ENCODE assay signal across 7 cellular contexts in the genomic region with DNA sequence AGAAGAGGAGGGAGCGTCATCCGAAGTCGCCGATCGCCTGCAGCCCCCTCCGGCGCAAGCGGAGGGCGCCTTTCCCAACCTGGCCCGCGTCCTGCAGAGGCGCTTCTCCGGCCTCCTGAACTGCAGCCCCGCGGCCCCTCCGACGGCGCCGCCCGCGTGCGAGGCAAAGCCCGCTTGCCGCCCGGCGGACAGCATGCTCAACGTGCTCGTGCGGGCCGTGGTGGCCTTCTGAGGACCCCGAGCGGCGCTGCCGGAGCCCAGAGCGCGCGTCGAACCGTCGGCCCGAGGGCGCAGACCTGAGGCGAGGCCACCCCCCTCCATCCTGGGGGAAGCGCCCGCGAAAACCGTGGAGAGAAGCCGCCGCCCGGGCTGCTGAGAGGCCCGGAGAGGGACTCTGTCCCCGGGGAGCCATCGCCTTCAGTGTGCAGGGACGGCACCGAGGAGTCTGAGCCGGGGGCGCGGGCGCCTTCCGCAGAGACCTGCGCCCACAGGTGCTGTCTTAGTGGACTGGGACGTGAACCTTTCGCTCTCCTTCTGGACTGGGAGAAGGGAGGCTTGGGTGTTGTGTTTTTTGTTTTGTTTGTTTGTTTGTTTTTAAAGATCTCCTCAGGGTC. TPM values are rescaled to one million over a fixed set of nuclear protein-coding genes. Genes with fewer than 3 reads are reported as not detected.
A peak's percentile ranks its signal among the peaks of the same experiment; 100 is the strongest.
DNase-seq lines count a peak whose midpoint lies in the region; ATAC-seq, FAIRE-seq and TF ChIP-seq lines count a peak whose summit lies in the region.

No MANE protein-coding gene starts in this region.

- peak overlapping the region; percentile 95 for H3K4me3 Mint-ChIP-seq in astrocyte (ENCODE audit: unreplicated experiment)
- H3K4me3 Mint-ChIP-seq in stimulated activated effector memory CD8-positive, alpha-beta T cell treated with anti-CD3 and anti-CD28 coated beads, Interleukin-12 subunit alpha, Interleukin-12 subunit beta, amount 100 ng/mL, for 72 hours = peak overlapping the region; percentile 98

- no peak overlapping the region for H2AFZ ChIP-seq in astrocyte (ENCODE audit: low read depth, low read length)

- no peak for FAIRE-seq in astrocyte (lab: Jason Lieb, UNC)

- H3K9ac ChIP-seq in astrocyte (ENCODE audit: low read length) (peak overlapping the region; percentile 100), iPS-20b (ENCODE audit: low read depth, low read length) (peak overlapping the region; percentile 100)

- no peaks in the 10 kb centered on the region for H3K9me3 ChIP-seq in astrocyte (ENCODE audit: insufficient read depth, low read depth, low read length)
- no peaks in the 10 kb centered on the region for H3K9me3 ChIP-seq in iPS-20b (ENCODE audit: insufficient read depth, low read depth, low read length)

- DNase-seq in NCI-H1092 treated with DMSO at 0.1 percent for 48 hours (lab: John Stamatoyannopoulos, UW) (peak; percentile 40), astrocyte (ENCODE audit: low read depth) (peak; percentile 23)
- peak in 1 of 2 donors; percentile 18 for DNase-seq in stimulated activated effector memory CD8-positive, alpha-beta T cell treated with anti-CD3 and anti-CD28 coated beads, Interleukin-12 subunit alpha, Interleukin-12 subunit beta, amount 100 ng/mL, for 72 hours (ENCODE audit: low spot score in 2 of 2)

- H3K36me3 ChIP-seq in astrocyte (ENCODE audit: insufficient read depth, low read length) = no peaks in the 10 kb centered on the region
- H3K36me3 ChIP-seq in iPS-20b (ENCODE audit: insufficient read depth, low read depth, low read length) = peaks cover 7% of the 10 kb centered on the region; the same call in 1 of the 2 replicates

- TF ChIP-seq CTCF in astrocyte (IDR thresholded peaks at IDR 0.05; ENCODE audit: insufficient read depth, low read depth, low read length) = no peak

- H3K27me3 ChIP-seq in astrocyte (ENCODE audit: insufficient read depth, low read length) (no peaks in the 10 kb centered on the region), iPS-20b (ENCODE audit: insufficient read depth, low read length) (no peaks in the 10 kb centered on the region)

- no peaks in the 10 kb centered on the region for H3K27me3 Mint-ChIP-seq in astrocyte (ENCODE audit: low read depth, unreplicated experiment)

- H3K4me1 Mint-ChIP-seq in astrocyte (ENCODE audit: low read depth, unreplicated experiment) = peaks cover 8% of the 10 kb centered on the region
- peaks cover 57% of the 10 kb centered on the region for H3K4me1 Mint-ChIP-seq in stimulated activated effector memory CD8-positive, alpha-beta T cell treated with anti-CD3 and anti-CD28 coated beads, Interleukin-12 subunit alpha, Interleukin-12 subunit beta, amount 100 ng/mL, for 72 hours

- H3K36me3 Mint-ChIP-seq in astrocyte (ENCODE audit: low read depth, unreplicated experiment) = peaks cover 15% of the 10 kb centered on the region
- H3K36me3 Mint-ChIP-seq in stimulated activated effector memory CD8-positive, alpha-beta T cell treated with anti-CD3 and anti-CD28 coated beads, Interleukin-12 subunit alpha, Interleukin-12 subunit beta, amount 100 ng/mL, for 72 hours = peaks cover 70% of the 10 kb centered on the region

- H3K27ac ChIP-seq in astrocyte (ENCODE audit: low read depth, low read length) (peak overlapping the region; percentile 95), iPS-20b (ENCODE audit: low read length) (peak overlapping the region; percentile 86)

- H3K4me3 ChIP-seq in astrocyte (ENCODE audit: insufficient read depth, low read depth, low read length) (peak overlapping the region; percentile 100), iPS-20b (ENCODE audit: low read length) (peak overlapping the region; percentile 98)

- H3K9me3 Mint-ChIP-seq in astrocyte (ENCODE audit: unreplicated experiment) = no peaks in the 10 kb centered on the region
- H3K9me3 Mint-ChIP-seq in stimulated activated effector memory CD8-positive, alpha-beta T cell treated with anti-CD3 and anti-CD28 coated beads, Interleukin-12 subunit alpha, Interleukin-12 subunit beta, amount 100 ng/mL, for 72 hours = no peaks in the 10 kb centered on the region

- ATAC-seq in stimulated activated effector memory CD8-positive, alpha-beta T cell treated with anti-CD3 and anti-CD28 coated beads, Interleukin-12 subunit alpha, Interleukin-12 subunit beta, amount 100 ng/mL, for 72 hours = no peak
- no peak for ATAC-seq in HG02852 (IDR thresholded peaks at IDR 0.05; ENCODE audit: unreplicated experiment)
- ATAC-seq in HG03378 (IDR thresholded peaks at IDR 0.05; ENCODE audit: unreplicated experiment) = no peak

- H3K4me2 ChIP-seq in astrocyte (ENCODE audit: low read length) = peak overlapping the region; percentile 97

- peaks cover 33% of the 10 kb centered on the region for H4K20me1 ChIP-seq in astrocyte (ENCODE audit: insufficient read depth, low read length)

- peaks cover 56% of the 10 kb centered on the region for H3K79me2 ChIP-seq in astrocyte (ENCODE audit: insufficient read depth, low read length)

- H3K27ac Mint-ChIP-seq in astrocyte (ENCODE audit: unreplicated experiment) = peak overlapping the region; percentile 99
- H3K27ac Mint-ChIP-seq in stimulated activated effector memory CD8-positive, alpha-beta T cell treated with anti-CD3 and anti-CD28 coated beads, Interleukin-12 subunit alpha, Interleukin-12 subunit beta, amount 100 ng/mL, for 72 hours = peak overlapping the region; percentile 100

- peak; percentile 35 for TF ChIP-seq POLR2A in GM10847 (IDR thresholded peaks at IDR 0.05; ENCODE audit: extremely low read depth, insufficient read length)

- peaks cover 31% of the 10 kb centered on the region for H3K4me1 ChIP-seq in astrocyte (ENCODE audit: insufficient read depth, low read length)
- peaks cover 5% of the 10 kb centered on the region; the same call in 1 of the 2 replicates for H3K4me1 ChIP-seq in iPS-20b (ENCODE audit: insufficient read depth, low read length)

RNA-seq across cellular contexts. Expression of a gene that starts 3.5 kb away (rescaled TPM):
- total RNA-seq in astrocyte = 58.7 and 71.3 TPM in 2 replicates

RNA-seq across cellular contexts. Expression of a gene that starts 3.6 kb away (rescaled TPM):
- 39.7 and 39.8 TPM in 2 replicates for total RNA-seq in astrocyte

RNA-seq across cellular contexts. Expression of a gene that starts 35.7 kb away (rescaled TPM):
- total RNA-seq in astrocyte = 96.4 and 104 TPM in 2 replicates

RNA-seq across cellular contexts. Expression of a gene that starts 37.2 kb away (rescaled TPM):
- total RNA-seq in astrocyte = 43.0 and 43.3 TPM in 2 replicates

RNA-seq across cellular contexts. Expression of a gene that starts 51.1 kb away (rescaled TPM):
- total RNA-seq in astrocyte = 0.27 TPM in 1 of 2 replicates, not detected in the other
